ENCODE assay signal across 11 cellular contexts in the genomic region with DNA sequence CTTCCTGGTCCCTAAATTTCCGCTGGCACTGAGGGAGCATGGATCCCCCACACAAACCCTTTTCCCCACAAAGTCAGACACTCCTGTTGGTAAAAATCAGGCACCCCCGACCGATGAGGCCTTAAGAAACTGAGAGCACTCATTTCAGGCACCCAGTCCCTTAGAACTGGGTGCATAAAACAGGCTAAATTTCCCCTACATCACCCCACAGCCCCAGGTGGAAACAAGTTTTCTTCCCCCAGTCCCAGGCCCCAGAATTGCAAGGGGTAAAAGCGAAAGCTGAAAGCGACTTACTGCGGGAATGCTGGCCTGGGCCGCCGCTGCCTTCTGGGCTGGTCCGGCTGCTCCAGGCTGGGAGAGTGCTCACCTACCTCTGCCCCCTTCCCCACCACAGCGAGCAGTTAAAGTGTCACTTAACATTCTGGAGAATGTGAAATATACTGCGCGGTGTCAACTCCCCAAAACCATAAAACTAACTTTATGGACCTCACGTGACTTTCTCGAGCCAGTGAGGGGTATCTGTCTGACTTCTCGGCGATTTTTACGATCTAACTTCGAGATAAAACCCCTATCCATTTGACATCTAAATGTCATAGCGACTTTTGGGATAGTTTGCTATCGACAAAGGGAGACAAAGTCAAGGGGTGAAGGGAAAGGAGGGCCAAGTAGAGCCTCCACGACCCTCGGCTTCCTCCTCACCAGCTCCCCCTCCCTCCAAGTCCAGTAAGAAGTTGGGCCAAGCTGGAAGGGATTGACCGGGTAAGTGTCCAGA. TPM values are rescaled to one million over a fixed set of nuclear protein-coding genes. Genes with fewer than 3 reads are reported as not detected.
DNase-seq lines count a peak whose midpoint lies in the region; TF ChIP-seq lines count a peak whose summit lies in the region.
"Had no signal": no experiment of that assay in that cellular context is flagged by ENCODE, and none has a peak within 500 bp of the region (broad histone marks: within the 10 kb centered on the region; RNA-seq: fewer than 3 reads in every experiment).

A gene (minus strand): TSS at position 411 of the 772 bp plus-strand sequence. CDS start 37,767 bp downstream, outside the sequence.

- H3K9me3 Mint-ChIP-seq in activated CD4-positive, alpha-beta memory T cell treated with anti-CD3 and anti-CD28 coated beads, Interleukin-2, amount 10 ng/mL, durations not matched to agents 7 days and 5 days = no peaks in the 10 kb centered on the region
- H3K9me3 Mint-ChIP-seq in activated CD4-positive, alpha-beta memory T cell treated with anti-CD3 and anti-CD28 coated beads for 36 hours = no peaks in the 10 kb centered on the region
- no peaks in the 10 kb centered on the region for H3K9me3 Mint-ChIP-seq in type B pancreatic cell
- H3K9me3 Mint-ChIP-seq: activated T-cell treated with anti-CD3 and anti-CD28 coated beads, Interleukin-2, amount 50 U/mL, for 72 hours; T-cell had no signal

- peak within 1 kb of the TSS; percentile 87 for H2BK120ac ChIP-seq in mesenchymal stem cell (ENCODE audit: low read depth, low read length)

- peaks cover 5% of the 10 kb centered on the region for H3K79me1 ChIP-seq in mesenchymal stem cell (replicated peaks; ENCODE audit: low read length, poor library complexity, severe bottlenecking)

- H4K91ac ChIP-seq in mesenchymal stem cell (ENCODE audit: low read length) = peak within 1 kb of the TSS; percentile 88

- peak within 1 kb of the TSS; percentile 68 to 70 for H3K14ac ChIP-seq in mesenchymal stem cell (ENCODE audit: low read length in 2 of 2)

- H3K27me3 ChIP-seq in mesenchymal stem cell (ENCODE audit: control insufficient read depth in 1 of 2, insufficient read depth in 1 of 2, low read length in 2 of 2) = peaks cover 0 to 4% of the 10 kb centered on the region in 2 experiments

- DNase-seq in activated CD4-positive, alpha-beta memory T cell treated with anti-CD3 and anti-CD28 coated beads, Interleukin-2, amount 10 ng/mL, durations not matched to agents 7 days and 5 days = no peak
- no peak for DNase-seq in activated CD4-positive, alpha-beta memory T cell treated with anti-CD3 and anti-CD28 coated beads for 36 hours
- DNase-seq in amniotic epithelial cell (ENCODE audit: low read depth) (peak; percentile 95), mesenchymal stem cell (peak; percentile 91), type B pancreatic cell (ENCODE audit: extremely low spot score, unreplicated experiment) (no peak), activated gamma-delta T cell treated with Interleukin-2 at 50 U/mL for 16 hours (no peak), amygdala (lab: John Stamatoyannopoulos, UW) (no peak)
- no peak for DNase-seq in stimulated activated naive CD4-positive, alpha-beta T cell treated with Interleukin-2 at 50 U/mL for 16 hours (lab: John Stamatoyannopoulos, UW)
- DNase-seq: activated T-cell treated with anti-CD3 and anti-CD28 coated beads, Interleukin-2, amount 50 U/mL, for 72 hours; left ventricle myocardium superior; T-cell had no signal

- peak within 1 kb of the TSS; percentile 49 to 93 for H2BK12ac ChIP-seq in mesenchymal stem cell (ENCODE audit: low read length in 2 of 2)

- no peak within 1 kb of the TSS for H3K27ac Mint-ChIP-seq in activated CD4-positive, alpha-beta memory T cell treated with anti-CD3 and anti-CD28 coated beads, Interleukin-2, amount 10 ng/mL, durations not matched to agents 7 days and 5 days
- H3K27ac Mint-ChIP-seq in activated CD4-positive, alpha-beta memory T cell treated with anti-CD3 and anti-CD28 coated beads for 36 hours = no peak within 1 kb of the TSS
- peak within 1 kb of the TSS; percentile 97 for H3K27ac Mint-ChIP-seq in type B pancreatic cell
- H3K27ac Mint-ChIP-seq: activated T-cell treated with anti-CD3 and anti-CD28 coated beads, Interleukin-2, amount 50 U/mL, for 72 hours; T-cell had no signal

- POLR2A ChIA-PET in activated CD4-positive, alpha-beta memory T cell treated with anti-CD3 and anti-CD28 coated beads, Interleukin-2, amount 10 ng/mL, durations not matched to agents 7 days and 5 days (lab: Charles Lee) = interaction anchor here (1.4 to 1.9 kb wide), 2 partner anchors 254 to 256 kb away, joined by 3 to 8 read pairs; no protein-coding TSS in a partner anchor
- POLR2A ChIA-PET in activated CD4-positive, alpha-beta memory T cell treated with anti-CD3 and anti-CD28 coated beads for 36 hours (lab: Charles Lee) = no interaction called here

- no peak for TF ChIP-seq CTCF in type B pancreatic cell (conservative IDR thresholded peaks at IDR 0.05)

- peaks cover 38% of the 10 kb centered on the region for H3K4me1 ChIP-seq in mesenchymal stem cell (ENCODE audit: control insufficient read depth, insufficient read depth, low read depth, low read length)

- no peaks in the 10 kb centered on the region for H3K9me3 ChIP-seq in mesenchymal stem cell (ENCODE audit: control insufficient read depth, low read length)

- peak within 1 kb of the TSS; percentile 93 for H4K8ac ChIP-seq in mesenchymal stem cell (ENCODE audit: low read length)

- peaks cover 79% of the 10 kb centered on the region for H3K27me3 Mint-ChIP-seq in activated CD4-positive, alpha-beta memory T cell treated with anti-CD3 and anti-CD28 coated beads, Interleukin-2, amount 10 ng/mL, durations not matched to agents 7 days and 5 days
- H3K27me3 Mint-ChIP-seq in activated CD4-positive, alpha-beta memory T cell treated with anti-CD3 and anti-CD28 coated beads for 36 hours = peaks cover 74% of the 10 kb centered on the region
- peaks cover 96% of the 10 kb centered on the region for H3K27me3 Mint-ChIP-seq in type B pancreatic cell

- CTCF ChIA-PET in activated CD4-positive, alpha-beta memory T cell treated with anti-CD3 and anti-CD28 coated beads, Interleukin-2, amount 10 ng/mL, durations not matched to agents 7 days and 5 days (lab: Charles Lee) = interaction anchor here (0.9 to 5.8 kb wide), 4 partner anchors 97 to 431 kb away, joined by 3 to 62 read pairs (median 8); no protein-coding TSS in a partner anchor
- CTCF ChIA-PET in activated CD4-positive, alpha-beta memory T cell treated with anti-CD3 and anti-CD28 coated beads for 36 hours (lab: Charles Lee) = interaction anchor here (0.6 to 4.6 kb wide), 4 partner anchors 89 to 238 kb away, joined by 4 to 37 read pairs (median 9); no protein-coding TSS in a partner anchor

- H3K27ac ChIP-seq in mesenchymal stem cell (ENCODE audit: low read length, poor library complexity, severe bottlenecking) = peak within 1 kb of the TSS; percentile 39

- peak within 1 kb of the TSS; percentile 83 for H2BK15ac ChIP-seq in mesenchymal stem cell (ENCODE audit: low read depth, poor library complexity, severe bottlenecking)

- H3K4me1 Mint-ChIP-seq in activated CD4-positive, alpha-beta memory T cell treated with anti-CD3 and anti-CD28 coated beads, Interleukin-2, amount 10 ng/mL, durations not matched to agents 7 days and 5 days = peaks cover 48% of the 10 kb centered on the region
- peaks cover 22% of the 10 kb centered on the region for H3K4me1 Mint-ChIP-seq in activated CD4-positive, alpha-beta memory T cell treated with anti-CD3 and anti-CD28 coated beads for 36 hours (ENCODE audit: low read depth)
- peaks cover 47% of the 10 kb centered on the region for H3K4me1 Mint-ChIP-seq in type B pancreatic cell (ENCODE audit: unreplicated experiment)

- no peak within 1 kb of the TSS for H2AFZ ChIP-seq in mesenchymal stem cell (ENCODE audit: low read depth, low read length)

- H3K36me3 Mint-ChIP-seq in activated CD4-positive, alpha-beta memory T cell treated with anti-CD3 and anti-CD28 coated beads, Interleukin-2, amount 10 ng/mL, durations not matched to agents 7 days and 5 days (ENCODE audit: low read depth) = no peaks in the 10 kb centered on the region
- H3K36me3 Mint-ChIP-seq in activated CD4-positive, alpha-beta memory T cell treated with anti-CD3 and anti-CD28 coated beads for 36 hours = no peaks in the 10 kb centered on the region
- H3K36me3 Mint-ChIP-seq in type B pancreatic cell = peaks cover 42% of the 10 kb centered on the region
- H3K36me3 Mint-ChIP-seq: T-cell had no signal

- H3K9ac ChIP-seq in mesenchymal stem cell (ENCODE audit: low read length) = peak within 1 kb of the TSS; percentile 98

- H3K18ac ChIP-seq in mesenchymal stem cell (ENCODE audit: low read depth in 1 of 2, low read length in 2 of 2) = peak within 1 kb of the TSS; percentile 91 to 99

- H3K23ac ChIP-seq in mesenchymal stem cell (ENCODE audit: low read length in 2 of 2) = peak within 1 kb of the TSS; percentile 15 to 87

- no peak within 1 kb of the TSS for H3K4me3 Mint-ChIP-seq in activated CD4-positive, alpha-beta memory T cell treated with anti-CD3 and anti-CD28 coated beads, Interleukin-2, amount 10 ng/mL, durations not matched to agents 7 days and 5 days
- H3K4me3 Mint-ChIP-seq in activated CD4-positive, alpha-beta memory T cell treated with anti-CD3 and anti-CD28 coated beads for 36 hours = no peak within 1 kb of the TSS
- peak within 1 kb of the TSS; percentile 91 for H3K4me3 Mint-ChIP-seq in type B pancreatic cell

- H3K4me3 ChIP-seq in mesenchymal stem cell (ENCODE audit: insufficient read depth in 1 of 2, low read depth in 1 of 2, low read length in 2 of 2) = peak within 1 kb of the TSS; percentile 33 to 96

- H3K36me3 ChIP-seq in mesenchymal stem cell (ENCODE audit: control insufficient read depth in 1 of 2, insufficient read depth in 2 of 2, low read depth in 1 of 2, low read length in 2 of 2) = peaks cover 18% of the 10 kb centered on the region in 2 experiments

- peak within 1 kb of the TSS; percentile 69 for H2AK5ac ChIP-seq in mesenchymal stem cell (ENCODE audit: low read length, severe bottlenecking)

- H3K4me2 ChIP-seq in mesenchymal stem cell (ENCODE audit: low read length, poor library complexity, severe bottlenecking) = peak within 1 kb of the TSS; percentile 62

- H2BK5ac ChIP-seq in mesenchymal stem cell (ENCODE audit: low read depth, low read length, poor library complexity, severe bottlenecking) = peak within 1 kb of the TSS; percentile 74

- peak within 1 kb of the TSS; percentile 96 to 98 for H3K4ac ChIP-seq in mesenchymal stem cell (ENCODE audit: low read depth in 1 of 2, low read length in 2 of 2)

- intact Hi-C loops in activated CD4-positive, alpha-beta memory T cell treated with anti-CD3 and anti-CD28 coated beads for 36 hours (cut with micrococcal nuclease) = loop anchor here (5.0 kb wide), 1 partner anchor 563 kb away; no protein-coding TSS in a partner anchor

- 1% methylated on average over 15 of the region's 23 CpGs for WGBS in mesenchymal stem cell

RNA-seq across cellular contexts. Expression of the gene that starts here (rescaled TPM):
- 10 to 100 TPM; 10.8 to 12.1 TPM for total RNA-seq in activated CD4-positive, alpha-beta memory T cell treated with anti-CD3 and anti-CD28 coated beads, Interleukin-2, amount 10 ng/mL, durations not matched to agents 7 days and 5 days
- 1 to 10 TPM; 2.6 TPM for total RNA-seq in activated CD4-positive, alpha-beta memory T cell treated with anti-CD3 and anti-CD28 coated beads for 36 hours
- 39.4 TPM for polyA plus RNA-seq in mesenchymal stem cell (2013, experiment 1 of 2)
- 35.7 TPM for polyA plus RNA-seq in mesenchymal stem cell (2013, experiment 2 of 2)
- total RNA-seq in type B pancreatic cell (ENCODE audit: low replicate concordance) = 46.9 and 93.7 TPM in 2 replicates

Comparison
In these comparisons a context has a peak if more than half of its experiments do, and no peak if none do; other contexts are left out.
1. DNase-seq: peak in amniotic epithelial cell (single experiment) and mesenchymal stem cell (single experiment); none in activated CD4-positive, alpha-beta memory T cell treated with anti-CD3 and anti-CD28 coated beads, Interleukin-2, amount 10 ng/mL, durations not matched to agents 7 days and 5 days (single experiment), activated CD4-positive, alpha-beta memory T cell treated with anti-CD3 and anti-CD28 coated beads for 36 hours (single experiment), type B pancreatic cell (single experiment), activated gamma-delta T cell treated with Interleukin-2 at 50 U/mL for 16 hours (single experiment), stimulated activated naive CD4-positive, alpha-beta T cell treated with Interleukin-2 at 50 U/mL for 16 hours (single experiment) and amygdala (0 of 56).